In the genomic region with DNA sequence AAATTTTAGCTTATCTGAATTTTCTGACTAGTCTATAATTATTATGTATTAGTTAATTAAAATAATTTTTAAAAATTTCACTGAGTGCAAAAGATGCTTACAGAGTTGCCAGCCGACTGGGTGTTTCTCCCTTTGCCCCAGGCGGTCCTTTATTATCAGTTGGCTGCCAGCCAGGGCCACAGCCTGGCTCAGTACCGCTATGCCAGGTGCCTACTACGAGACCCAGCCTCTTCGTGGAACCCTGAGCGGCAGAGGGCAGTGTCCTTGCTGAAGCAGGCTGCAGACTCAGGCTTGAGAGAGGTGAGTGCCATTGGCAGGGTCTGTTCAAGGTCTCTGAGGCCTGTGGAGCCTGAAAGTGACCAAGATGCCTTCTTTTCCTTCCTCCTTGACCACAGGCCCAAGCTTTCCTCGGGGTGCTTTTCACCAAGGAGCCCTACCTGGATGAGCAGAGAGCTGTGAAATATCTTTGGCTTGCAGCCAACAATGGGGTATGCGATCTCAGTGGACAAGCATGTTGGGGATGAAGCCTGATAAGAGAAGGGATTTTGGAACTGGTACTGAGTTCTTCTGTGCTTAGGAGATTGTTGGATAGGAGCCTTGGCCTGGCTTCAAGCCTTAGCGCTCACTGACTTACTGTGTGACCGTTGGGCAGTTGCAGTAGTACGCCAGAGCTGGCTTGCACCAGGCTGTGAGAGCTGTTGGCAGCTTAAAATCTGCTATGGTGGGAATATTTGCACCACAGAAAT, we compare ENCODE assay signal across 14 cellular contexts. TPM values are rescaled to one million over a fixed set of nuclear protein-coding genes. Genes with fewer than 3 reads are reported as not detected.
DNase-seq lines count a peak whose midpoint lies in the region; ATAC-seq, FAIRE-seq and TF ChIP-seq lines count a peak whose summit lies in the region.
"Had no signal": no experiment of that assay in that cellular context is flagged by ENCODE, and none has a peak within 500 bp of the region (broad histone marks: within the 10 kb centered on the region; RNA-seq: fewer than 3 reads in every experiment).

No MANE protein-coding gene starts in this region.

- intact Hi-C loops in left ventricle myocardium superior (cut with micrococcal nuclease) = no loop called here

- peak overlapping the region; percentile 25 for H3K27ac ChIP-seq in RWPE1
- H3K27ac ChIP-seq: adrenal gland had no signal

- CTCF ChIA-PET in RWPE1 (lab: Yijun Ruan, JAX) = interaction anchor here (1.1 kb wide), 1 partner anchor 27 kb away, joined by 3 read pairs; no protein-coding TSS in a partner anchor

- peaks cover 1% of the 10 kb centered on the region for H3K27me3 Mint-ChIP-seq in glutamatergic neuron (ENCODE audit: unreplicated experiment)
- H3K27me3 Mint-ChIP-seq: memory B cell had no signal

- no peak overlapping the region for H3K27ac Mint-ChIP-seq in glutamatergic neuron (ENCODE audit: unreplicated experiment)
- H3K27ac Mint-ChIP-seq: endodermal cell, H9, memory B cell, WTC11 had no signal

- peak; percentile 89 for ATAC-seq in left ventricle myocardium superior
- ATAC-seq: WTC11 had no signal

- TF ChIP-seq CTCF in RWPE1 (conservative IDR thresholded peaks at IDR 0.05; ENCODE audit: low read depth) = no peak
- TF ChIP-seq CTCF in glutamatergic neuron (IDR thresholded peaks at IDR 0.05; ENCODE audit: partially characterized antibody, unreplicated experiment) = no peak

- H3K9me3 Mint-ChIP-seq in glutamatergic neuron (ENCODE audit: unreplicated experiment) = peaks cover 6% of the 10 kb centered on the region
- H3K9me3 Mint-ChIP-seq: endodermal cell, H9, memory B cell, WTC11 had no signal

- H3K4me3 Mint-ChIP-seq in glutamatergic neuron (ENCODE audit: unreplicated experiment) = no peak overlapping the region
- H3K4me3 Mint-ChIP-seq: endodermal cell, H9, memory B cell, WTC11 had no signal

- FAIRE-seq in HTR-8/SVneo (lab: Jason Lieb, UNC) = no peak

- no peaks in the 10 kb centered on the region for H3K36me3 Mint-ChIP-seq in glutamatergic neuron (ENCODE audit: unreplicated experiment)

- DNase-seq in DMS153 (lab: John Stamatoyannopoulos, UW) = peak; percentile 44
- peak; percentile 52 for DNase-seq in NCI-H146 treated with DMSO at 0.1 percent for 48 hours (lab: John Stamatoyannopoulos, UW; ENCODE audit: unreplicated experiment)
- no peak for DNase-seq in RWPE1 (ENCODE audit: low spot score)
- DNase-seq in left ventricle myocardium superior = peak; percentile 71
- DNase-seq in NOMO-1 treated with DMSO at 0.1 percent for 48 hours (lab: John Stamatoyannopoulos, UW; ENCODE audit: unreplicated experiment) = no peak
- DNase-seq in effector CD4-positive, alpha-beta T cell = no peak
- DNase-seq in HTR-8/SVneo (ENCODE audit: insufficient read length, low spot score) = no peak
- no peak for DNase-seq in glutamatergic neuron
- DNase-seq: adrenal gland, endodermal cell, H9, occipital lobe had no signal

- H3K4me1 Mint-ChIP-seq in glutamatergic neuron (ENCODE audit: low read depth, unreplicated experiment) = no peaks in the 10 kb centered on the region

- POLR2A ChIA-PET in RWPE1 (lab: Yijun Ruan, JAX; ENCODE audit: low non-redundant PET) = no interaction called here

RNA-seq across cellular contexts. Expression of gene DELE1, which starts 10.6 kb away (rescaled TPM):
- total RNA-seq in left ventricle myocardium superior (107 TPM), glutamatergic neuron (ENCODE audit: unreplicated experiment) (108 TPM)

RNA-seq across cellular contexts. Expression of gene PCDH12, which starts 23.7 kb away (rescaled TPM):
- total RNA-seq in left ventricle myocardium superior (11.1 TPM), glutamatergic neuron (ENCODE audit: unreplicated experiment) (1.7 TPM)
- total RNA-seq: endodermal cell, H9 had no signal

RNA-seq across cellular contexts. Expression of gene RNF14, which starts 34.6 kb away (rescaled TPM):
- total RNA-seq in left ventricle myocardium superior (99.8 TPM), glutamatergic neuron (ENCODE audit: unreplicated experiment) (60.8 TPM)

RNA-seq across cellular contexts. Expression of gene PCDH1, which starts 56.1 kb away (rescaled TPM):
- total RNA-seq in left ventricle myocardium superior = 17.2 TPM
- total RNA-seq in glutamatergic neuron (ENCODE audit: unreplicated experiment) = 7.9 TPM

Comparison
In these comparisons a context has a peak if more than half of its experiments do, and no peak if none do; other contexts are left out.
1. DNase-seq: peak in DMS153 (single experiment), NCI-H146 treated with DMSO at 0.1 percent for 48 hours (single experiment) and left ventricle myocardium superior (single experiment); none in RWPE1 (single experiment), NOMO-1 treated with DMSO at 0.1 percent for 48 hours (single experiment), effector CD4-positive, alpha-beta T cell (single experiment), HTR-8/SVneo (single experiment) and glutamatergic neuron (single experiment).